ENCODE assay signal across 8 cellular contexts in genomic region chr5:78591972-78592700, GRCh38. TPM values are rescaled to one million over a fixed set of nuclear protein-coding genes. Genes with fewer than 3 reads are reported as not detected.
A peak's percentile ranks its signal among the peaks of the same experiment; 100 is the strongest.
DNase-seq lines count a peak whose midpoint lies in the region; ATAC-seq and TF ChIP-seq lines count a peak whose summit lies in the region.
"Had no signal": no experiment of that assay in that cellular context is flagged by ENCODE, and none has a peak within 500 bp of the region (broad histone marks: within the 10 kb centered on the region; RNA-seq: fewer than 3 reads in every experiment).

No MANE protein-coding gene starts in this region.

- TF ChIP-seq POLR2A in transverse colon (IDR thresholded peaks at IDR 0.05) = no peak

- in situ Hi-C loops in brain microvascular endothelial cell (cut with HindIII; ENCODE audit: low pct_ligation_motif_present, low sequenced_read_pairs) (no loop called here), transverse colon (cut with MboI; ENCODE audit: low pct_ligation_motif_present in 1 of 4, low pct_unique_long_range_greater_than_20kb in 1 of 4, low sequenced_read_pairs in 3 of 4) (no loop called here)

- DNase-seq in brain microvascular endothelial cell (no peak), transverse colon (no peak), D341Med (ENCODE audit: low spot score) (no peak), Right ventricle myocardium inferior (ENCODE audit: missing footprints) (no peak), Ammon's horn (ENCODE audit: low spot score) (no peak)
- DNase-seq: activated naive CD8-positive, alpha-beta T cell treated with anti-CD3 and anti-CD28 coated beads, Interleukin-2, amount 50 U/mL, for 24 hours had no signal

- intact Hi-C loops in transverse colon (cut with DNase I; ENCODE audit: low total_unique reads) (no loop called here), Right ventricle myocardium inferior (cut with DNase I) (no loop called here)

- peaks cover 5% of the 10 kb centered on the region for H3K36me3 ChIP-seq in brain microvascular endothelial cell (replicated peaks)
- H3K36me3 ChIP-seq in transverse colon = no peaks in the 10 kb centered on the region

- H3K4me3 ChIP-seq in brain microvascular endothelial cell (ENCODE audit: low read depth, low read length) (no peak overlapping the region), transverse colon (no peak overlapping the region)

- TF ChIP-seq CTCF in brain microvascular endothelial cell (IDR thresholded peaks at IDR 0.05; ENCODE audit: low read depth, low read length, missing control alignments) (no peak), transverse colon (IDR thresholded peaks at IDR 0.05) (no peak)

- no peaks in the 10 kb centered on the region for H3K9me3 ChIP-seq in transverse colon

- H3K27ac ChIP-seq in brain microvascular endothelial cell (peak overlapping the region; percentile 99), transverse colon (peak overlapping the region; percentile 12 to 64 (median 46))

- 60 to 71% methylated on average over 7 to 9 of the region's 9 CpGs for WGBS in transverse colon (ENCODE audit: low coverage in 1 of 2), 2 donors

- H3K4me1 ChIP-seq in transverse colon = peaks cover 19 to 75% (median 41%) of the 10 kb centered on the region in 4 donors

- peak; percentile 84 for ATAC-seq in GM19395 (IDR thresholded peaks at IDR 0.05; ENCODE audit: unreplicated experiment)
- ATAC-seq in HG03064 (IDR thresholded peaks at IDR 0.05; ENCODE audit: low read depth, unreplicated experiment) = peak; percentile 81
- no peak for ATAC-seq in Right ventricle myocardium inferior
- ATAC-seq: activated naive CD8-positive, alpha-beta T cell treated with anti-CD3 and anti-CD28 coated beads, Interleukin-2, amount 50 U/mL, for 24 hours had no signal

- H3K27me3 ChIP-seq in brain microvascular endothelial cell (replicated peaks) (no peaks in the 10 kb centered on the region), transverse colon (no peaks in the 10 kb centered on the region)

- no peak for TF ChIP-seq EP300 in transverse colon (IDR thresholded peaks at IDR 0.05; ENCODE audit: low read depth)

RNA-seq across cellular contexts. Expression of gene LHFPL2, which starts 56.4 kb away (rescaled TPM):
- total RNA-seq in transverse colon (10 to 100 TPM; 34.4 to 79.6 (median 51.5) TPM), Right ventricle myocardium inferior (6.0 TPM)
